Comparison of ENCODE assay signal across 1 cellular context in the genomic region with DNA sequence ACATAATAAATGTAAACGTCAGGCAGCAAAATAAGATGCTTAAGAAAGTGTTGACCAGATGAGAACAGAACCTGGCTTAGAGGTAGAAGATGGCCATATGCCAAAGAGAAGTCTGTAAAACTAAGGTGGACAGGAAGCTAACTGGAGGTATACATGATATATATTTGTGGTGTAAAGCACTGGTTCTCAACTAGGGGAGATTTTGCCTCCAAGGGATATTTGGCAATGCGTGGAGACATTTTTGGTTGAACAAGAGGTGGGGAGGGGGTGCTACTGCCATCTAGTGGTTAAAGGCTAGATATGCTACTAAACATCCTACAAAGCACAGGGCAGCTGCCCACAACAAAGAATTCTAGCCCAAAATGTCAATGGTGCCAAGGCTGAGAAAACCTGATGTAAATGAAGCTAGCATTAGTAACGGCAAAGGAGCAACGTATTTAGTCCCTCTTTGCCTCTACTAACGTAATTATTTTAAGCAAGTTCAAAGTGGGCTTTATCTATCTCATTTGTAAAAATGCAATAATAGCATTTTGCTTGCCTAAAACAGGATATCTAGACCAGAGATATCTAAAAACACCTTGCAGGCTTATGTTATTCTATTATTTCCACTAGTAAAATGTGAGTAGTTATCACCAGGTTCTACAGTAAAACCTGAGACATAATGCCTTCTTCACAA.
A peak's percentile ranks its signal among the peaks of the same experiment; 100 is the strongest.
TF ChIP-seq lines count a peak whose summit lies in the region.

No MANE protein-coding gene starts in this region.

TF ChIP-seq in HepG2, 621 proteins besides CTCF, POLR2A, EP300 and RAD21 (continued from another document):
- TF ChIP-seq NCOA2 (CRISPR knock-in tag; IDR thresholded peaks at IDR 0.05) (0 out of 2 replicates have a peak, but pooled peaks have one; percentile 15), PLRG1 (conservative IDR thresholded peaks at IDR 0.05) (no peak), SMC3 (IDR thresholded peaks at IDR 0.05; ENCODE audit: low read length) (peak; percentile 86), CEBPG (CRISPR knock-in tag; IDR thresholded peaks at IDR 0.05) (peak; percentile 44; the same call in 1 of the 2 replicates)
- TF ChIP-seq, protein P1, sequence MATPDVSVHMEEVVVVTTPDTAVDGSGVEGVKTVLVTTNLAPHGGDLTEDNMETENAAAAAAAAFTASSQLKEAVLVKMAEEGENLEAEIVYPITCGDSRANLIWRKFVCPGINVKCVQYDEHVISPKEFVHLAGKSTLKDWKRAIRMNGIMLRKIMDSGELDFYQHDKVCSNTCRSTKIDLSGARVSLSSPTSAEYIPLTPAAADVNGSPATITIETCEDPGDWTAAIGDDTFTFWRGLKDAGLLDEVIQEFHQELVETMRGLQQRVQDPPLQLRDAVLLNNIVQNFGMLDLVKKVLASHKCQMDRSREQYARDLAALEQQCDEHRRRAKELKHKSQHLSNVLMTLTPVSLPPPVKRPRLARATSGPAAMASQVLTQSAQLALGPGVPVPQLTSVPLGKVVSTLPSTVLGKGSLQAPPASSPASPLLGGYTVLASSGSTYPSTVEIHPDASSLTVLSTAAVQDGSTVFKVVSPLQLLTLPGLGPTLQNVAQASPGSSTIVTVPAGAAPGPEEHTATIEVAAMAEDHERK (CRISPR knock-in tag; IDR thresholded peaks at IDR 0.05; ENCODE audit: low read depth) = no peak
